In genomic region chr20:46121531-46121930, GRCh38 we compare ENCODE assay signal across 26 cellular contexts. TPM values are rescaled to one million over a fixed set of nuclear protein-coding genes. Genes with fewer than 3 reads are reported as not detected.
A peak's percentile ranks its signal among the peaks of the same experiment; 100 is the strongest.
DNase-seq lines count a peak whose midpoint lies in the region; ATAC-seq, FAIRE-seq and TF ChIP-seq lines count a peak whose summit lies in the region.
"Had no signal": no experiment of that assay in that cellular context is flagged by ENCODE, and none has a peak within 500 bp of the region (broad histone marks: within the 10 kb centered on the region; RNA-seq: fewer than 3 reads in every experiment).

No MANE protein-coding gene starts in this region.

- no peak for DNase-seq in activated naive CD8-positive, alpha-beta T cell treated with anti-CD3 and anti-CD28 coated beads, Interleukin-2, amount 50 U/mL, for 24 hours
- no peak for DNase-seq in activated naive CD8-positive, alpha-beta T cell treated with anti-CD3 and anti-CD28 coated beads for 36 hours
- DNase-seq in endothelial cell of umbilical vein (ENCODE audit: low read depth, low spot score) (no peak), smooth muscle cell (lab: John Stamatoyannopoulos, UW; ENCODE audit: unreplicated experiment) (no peak), NCI-H748 (lab: John Stamatoyannopoulos, UW; ENCODE audit: unreplicated experiment) (no peak), stomach (no peak)
- no peak for DNase-seq in activated CD4-positive, alpha-beta T cell treated with anti-CD3 and anti-CD28 coated beads, Interleukin-2, amount 10 ng/mL, durations not matched to agents 7 days and 5 days
- DNase-seq: activated CD4-positive, alpha-beta T cell treated with anti-CD3 and anti-CD28 coated beads for 36 hours; activated naive CD8-positive, alpha-beta T cell treated with anti-CD3 and anti-CD28 coated beads, Interleukin-2, amount 10 ng/mL, durations not matched to agents 7 days and 5 days; cortex of kidney; immature natural killer cell; left lung; MV-4-11; NCI-H187; NCI-H2227 treated with DMSO at 0.1 percent for 48 hours; stimulated activated CD4-positive, alpha-beta T cell treated with anti-CD3 and anti-CD28 coated beads, Interleukin-12 subunit alpha, Interleukin-12 subunit beta, amount 100 ng/mL, for 4 hours; substantia nigra had no signal

- peaks cover 50% of the 10 kb centered on the region for H3K4me1 ChIP-seq in OCI-LY3 (ENCODE audit: low read length)
- peaks cover 28% of the 10 kb centered on the region for H3K4me1 ChIP-seq in endothelial cell of umbilical vein (ENCODE audit: control insufficient read depth, extremely low read depth, insufficient read depth, low read length)
- no peaks in the 10 kb centered on the region for H3K4me1 ChIP-seq in smooth muscle cell (ENCODE audit: low read depth)
- peaks cover 0 to 50% (median 36%) of the 10 kb centered on the region in 4 donors for H3K4me1 ChIP-seq in stomach

- peaks cover 4% of the 10 kb centered on the region for H3K27me3 Mint-ChIP-seq in activated naive CD8-positive, alpha-beta T cell treated with anti-CD3 and anti-CD28 coated beads, Interleukin-2, amount 50 U/mL, for 24 hours
- H3K27me3 Mint-ChIP-seq in activated naive CD8-positive, alpha-beta T cell treated with anti-CD3 and anti-CD28 coated beads for 36 hours = peaks cover 4% of the 10 kb centered on the region
- peaks cover 7% of the 10 kb centered on the region for H3K27me3 Mint-ChIP-seq in activated CD4-positive, alpha-beta T cell treated with anti-CD3 and anti-CD28 coated beads, Interleukin-2, amount 10 ng/mL, durations not matched to agents 7 days and 5 days

- CTCF ChIA-PET in endothelial cell of umbilical vein (lab: Charles Lee) = interaction anchor here (1.6 kb wide), 1 partner anchor 227 kb away, joined by 5 read pairs; no protein-coding TSS in a partner anchor
- CTCF ChIA-PET in activated CD4-positive, alpha-beta T cell treated with anti-CD3 and anti-CD28 coated beads, Interleukin-2, amount 10 ng/mL, durations not matched to agents 7 days and 5 days (lab: Charles Lee) = interaction anchor here (0.7 to 2.0 kb wide), 3 partner anchors 11 to 28 kb away, joined by 3 to 5 read pairs (median 3); no protein-coding TSS in a partner anchor

- H3K36me3 ChIP-seq in OCI-LY3 (replicated peaks; ENCODE audit: low read depth, low read length) (peaks cover 74% of the 10 kb centered on the region), endothelial cell of umbilical vein (ENCODE audit: control insufficient read depth in 2 of 2, extremely low read depth in 1 of 2, insufficient read depth in 2 of 2, low read length in 2 of 2) (peaks cover 0 to 14% of the 10 kb centered on the region in 2 experiments), smooth muscle cell (ENCODE audit: low read depth) (no peaks in the 10 kb centered on the region), stomach (peaks cover 8 to 46% (median 39%) of the 10 kb centered on the region in 4 donors)
- H3K36me3 ChIP-seq: neutrophil had no signal

- H3K27ac ChIP-seq in OCI-LY3 (ENCODE audit: low read length) (peak overlapping the region; percentile 94), endothelial cell of umbilical vein (ENCODE audit: insufficient read depth, low read depth, low read length) (peak overlapping the region; percentile 39), smooth muscle cell (ENCODE audit: low read depth) (peak overlapping the region; percentile 18), stomach (peak overlapping the region in 2 of 5 donors; percentile 42 to 56)
- H3K27ac ChIP-seq: neutrophil, vagina had no signal

- TF ChIP-seq EP300 in stomach (IDR thresholded peaks at IDR 0.05) = no peak

- BruUV-seq in endothelial cell of umbilical vein (replicated peaks; lab: Mats Ljungman, UMichigan) = no TSS peak

- H3K27me3 ChIP-seq in OCI-LY3 (ENCODE audit: low read depth, low read length) = no peaks in the 10 kb centered on the region
- no peaks in the 10 kb centered on the region for H3K27me3 ChIP-seq in endothelial cell of umbilical vein (ENCODE audit: control insufficient read depth in 2 of 2, insufficient read depth in 2 of 2, low read length in 2 of 2)
- no peaks in the 10 kb centered on the region for H3K27me3 ChIP-seq in smooth muscle cell (ENCODE audit: low read depth)
- no peaks in the 10 kb centered on the region for H3K27me3 ChIP-seq in stomach
- H3K27me3 ChIP-seq: left lung, vagina had no signal

- H3K4me3 Mint-ChIP-seq in activated naive CD8-positive, alpha-beta T cell treated with anti-CD3 and anti-CD28 coated beads, Interleukin-2, amount 50 U/mL, for 24 hours = peak overlapping the region; percentile 90
- no peak overlapping the region for H3K4me3 Mint-ChIP-seq in activated naive CD8-positive, alpha-beta T cell treated with anti-CD3 and anti-CD28 coated beads for 36 hours
- no peak overlapping the region for H3K4me3 Mint-ChIP-seq in activated CD4-positive, alpha-beta T cell treated with anti-CD3 and anti-CD28 coated beads, Interleukin-2, amount 10 ng/mL, durations not matched to agents 7 days and 5 days
- H3K4me3 Mint-ChIP-seq: activated CD4-positive, alpha-beta T cell treated with anti-CD3 and anti-CD28 coated beads for 36 hours; activated naive CD8-positive, alpha-beta T cell treated with anti-CD3 and anti-CD28 coated beads, Interleukin-2, amount 10 ng/mL, durations not matched to agents 7 days and 5 days; immature natural killer cell had no signal

- H3K4me2 ChIP-seq in OCI-LY3 (ENCODE audit: low read length) (peak overlapping the region; percentile 73), endothelial cell of umbilical vein (ENCODE audit: insufficient read depth, low read length) (peak overlapping the region; percentile 50), smooth muscle cell (peak overlapping the region; percentile 20)

- peak overlapping the region; percentile 98 for H3K9ac ChIP-seq in OCI-LY3 (ENCODE audit: low read length)
- H3K9ac ChIP-seq in endothelial cell of umbilical vein (replicated peaks; ENCODE audit: extremely low read depth, insufficient read depth, low read length) = no peak overlapping the region
- no peak overlapping the region for H3K9ac ChIP-seq in smooth muscle cell (ENCODE audit: low read depth)

- H3K9me3 Mint-ChIP-seq in activated naive CD8-positive, alpha-beta T cell treated with anti-CD3 and anti-CD28 coated beads, Interleukin-2, amount 50 U/mL, for 24 hours = no peaks in the 10 kb centered on the region
- H3K9me3 Mint-ChIP-seq in activated naive CD8-positive, alpha-beta T cell treated with anti-CD3 and anti-CD28 coated beads for 36 hours = no peaks in the 10 kb centered on the region
- H3K9me3 Mint-ChIP-seq in activated CD4-positive, alpha-beta T cell treated with anti-CD3 and anti-CD28 coated beads, Interleukin-2, amount 10 ng/mL, durations not matched to agents 7 days and 5 days = no peaks in the 10 kb centered on the region
- H3K9me3 Mint-ChIP-seq: activated naive CD8-positive, alpha-beta T cell treated with anti-CD3 and anti-CD28 coated beads, Interleukin-2, amount 10 ng/mL, durations not matched to agents 7 days and 5 days; immature natural killer cell had no signal

- peaks cover 87% of the 10 kb centered on the region for H3K79me2 ChIP-seq in OCI-LY3 (ENCODE audit: low read length)
- H3K79me2 ChIP-seq in endothelial cell of umbilical vein (ENCODE audit: control insufficient read depth, insufficient read depth, low read length) = no peaks in the 10 kb centered on the region
- no peaks in the 10 kb centered on the region for H3K79me2 ChIP-seq in smooth muscle cell (ENCODE audit: low read depth)

- no peak for ATAC-seq in activated naive CD8-positive, alpha-beta T cell treated with anti-CD3 and anti-CD28 coated beads, Interleukin-2, amount 50 U/mL, for 24 hours
- ATAC-seq: activated CD4-positive, alpha-beta T cell treated with anti-CD3 and anti-CD28 coated beads for 36 hours; K562; left lung had no signal

- H3K9me1 ChIP-seq in endothelial cell of umbilical vein (replicated peaks; ENCODE audit: control insufficient read depth, extremely low read depth, insufficient read depth, low read length) = no peaks in the 10 kb centered on the region

- H2AFZ ChIP-seq in OCI-LY3 (ENCODE audit: low read depth, low read length) (no peak overlapping the region), endothelial cell of umbilical vein (ENCODE audit: low read depth, low read length) (no peak overlapping the region), smooth muscle cell (ENCODE audit: low read depth) (no peak overlapping the region)

- POLR2A ChIA-PET in endothelial cell of umbilical vein (lab: Charles Lee) = no interaction called here
- POLR2A ChIA-PET in activated CD4-positive, alpha-beta T cell treated with anti-CD3 and anti-CD28 coated beads, Interleukin-2, amount 10 ng/mL, durations not matched to agents 7 days and 5 days (lab: Charles Lee) = no interaction called here

- H3K4me1 Mint-ChIP-seq in activated naive CD8-positive, alpha-beta T cell treated with anti-CD3 and anti-CD28 coated beads, Interleukin-2, amount 50 U/mL, for 24 hours = peaks cover 19% of the 10 kb centered on the region
- H3K4me1 Mint-ChIP-seq in activated naive CD8-positive, alpha-beta T cell treated with anti-CD3 and anti-CD28 coated beads for 36 hours = peaks cover 20% of the 10 kb centered on the region
- H3K4me1 Mint-ChIP-seq in activated CD4-positive, alpha-beta T cell treated with anti-CD3 and anti-CD28 coated beads, Interleukin-2, amount 10 ng/mL, durations not matched to agents 7 days and 5 days = peaks cover 25% of the 10 kb centered on the region

- WGBS in smooth muscle cell (ENCODE audit: low lambda C conversion rate) = 75% methylated on average over 2 of the region's 2 CpGs
- 48 to 66% (median 50%) methylated on average over 2 of the region's 2 CpGs for WGBS in stomach, 5 donors

- TF ChIP-seq CTCF in OCI-LY3 (IDR thresholded peaks at IDR 0.05; ENCODE audit: low read depth, low read length) = no peak
- TF ChIP-seq CTCF in endothelial cell of umbilical vein (IDR thresholded peaks at IDR 0.05; ENCODE audit: extremely low read depth in 1 of 2, insufficient read depth in 1 of 2, low read depth in 1 of 2, low read length in 2 of 2) = no peak
- TF ChIP-seq CTCF in smooth muscle cell (IDR thresholded peaks at IDR 0.05; ENCODE audit: borderline replicate concordance, insufficient read depth, poor library complexity, severe bottlenecking) = no peak
- no peak for TF ChIP-seq CTCF in stomach (IDR thresholded peaks at IDR 0.05)

- H3K9me3 ChIP-seq in OCI-LY3 (ENCODE audit: insufficient read depth, low read length) (no peaks in the 10 kb centered on the region), endothelial cell of umbilical vein (replicated peaks; ENCODE audit: control insufficient read depth, insufficient read depth, low read length) (no peaks in the 10 kb centered on the region), smooth muscle cell (replicated peaks; ENCODE audit: low read depth) (no peaks in the 10 kb centered on the region), stomach (no peaks in the 10 kb centered on the region)
- H3K9me3 ChIP-seq: left lung, neutrophil, vagina had no signal

- intact Hi-C loops in endothelial cell of umbilical vein (cut with micrococcal nuclease) = no loop called here
- intact Hi-C loops in stomach (cut with DNase I; ENCODE audit: low total_unique reads) = no loop called here

- dilution Hi-C loops in endothelial cell of umbilical vein (cut with MboI; ENCODE audit: extremely low pct_ligation_motif_present, low sequenced_read_pairs) = no loop called here

- no peak for FAIRE-seq in endothelial cell of umbilical vein (lab: Jason Lieb, UNC)
- FAIRE-seq: bronchial epithelial cell, D721Med, endometrium, H54, K562, TTC549 had no signal

- peak overlapping the region; percentile 80 for H3K4me3 ChIP-seq in OCI-LY3 (ENCODE audit: low read length)
- H3K4me3 ChIP-seq in endothelial cell of umbilical vein (replicated peaks in 1 of 3; ENCODE audit: insufficient read depth in 1 of 3, low read depth in 1 of 3, low read length in 3 of 3) = no peak overlapping the region
- no peak overlapping the region for H3K4me3 ChIP-seq in smooth muscle cell
- H3K4me3 ChIP-seq in stomach = no peak overlapping the region
- H3K4me3 ChIP-seq: K562, left lung, vagina had no signal

- peaks cover 5% of the 10 kb centered on the region for H3F3A ChIP-seq in smooth muscle cell (ENCODE audit: low read depth)

- H4K20me1 ChIP-seq in OCI-LY3 (ENCODE audit: insufficient read depth, low read length) = peaks cover 72% of the 10 kb centered on the region
- H4K20me1 ChIP-seq in endothelial cell of umbilical vein (replicated peaks; ENCODE audit: control insufficient read depth, extremely low read depth, insufficient read depth, low read length) = no peaks in the 10 kb centered on the region
- peaks cover 6% of the 10 kb centered on the region for H4K20me1 ChIP-seq in smooth muscle cell (ENCODE audit: low read depth)

- peaks cover 9% of the 10 kb centered on the region for H3K36me3 Mint-ChIP-seq in activated naive CD8-positive, alpha-beta T cell treated with anti-CD3 and anti-CD28 coated beads, Interleukin-2, amount 50 U/mL, for 24 hours (ENCODE audit: low read depth)
- H3K36me3 Mint-ChIP-seq in activated naive CD8-positive, alpha-beta T cell treated with anti-CD3 and anti-CD28 coated beads for 36 hours = peaks cover 1% of the 10 kb centered on the region
- no peaks in the 10 kb centered on the region for H3K36me3 Mint-ChIP-seq in activated CD4-positive, alpha-beta T cell treated with anti-CD3 and anti-CD28 coated beads, Interleukin-2, amount 10 ng/mL, durations not matched to agents 7 days and 5 days (ENCODE audit: low read depth)
- H3K36me3 Mint-ChIP-seq: activated naive CD8-positive, alpha-beta T cell treated with anti-CD3 and anti-CD28 coated beads, Interleukin-2, amount 10 ng/mL, durations not matched to agents 7 days and 5 days had no signal

- no peak overlapping the region for H3K27ac Mint-ChIP-seq in activated naive CD8-positive, alpha-beta T cell treated with anti-CD3 and anti-CD28 coated beads, Interleukin-2, amount 50 U/mL, for 24 hours
- no peak overlapping the region for H3K27ac Mint-ChIP-seq in activated naive CD8-positive, alpha-beta T cell treated with anti-CD3 and anti-CD28 coated beads for 36 hours
- H3K27ac Mint-ChIP-seq in activated CD4-positive, alpha-beta T cell treated with anti-CD3 and anti-CD28 coated beads, Interleukin-2, amount 10 ng/mL, durations not matched to agents 7 days and 5 days = no peak overlapping the region
- H3K27ac Mint-ChIP-seq: activated CD4-positive, alpha-beta T cell treated with anti-CD3 and anti-CD28 coated beads for 36 hours; activated naive CD8-positive, alpha-beta T cell treated with anti-CD3 and anti-CD28 coated beads, Interleukin-2, amount 10 ng/mL, durations not matched to agents 7 days and 5 days had no signal

- no peak for TF ChIP-seq POLR2A in endothelial cell of umbilical vein (IDR thresholded peaks at IDR 0.05; ENCODE audit: low read depth, low read length)
- TF ChIP-seq POLR2A in stomach (IDR thresholded peaks at IDR 0.05) = no peak

RNA-seq across cellular contexts. Expression of gene CD40, which starts 3.4 kb away (rescaled TPM):
- total RNA-seq in activated naive CD8-positive, alpha-beta T cell treated with anti-CD3 and anti-CD28 coated beads for 36 hours = 1 to 10 TPM; 4.6 to 5.3 TPM
- total RNA-seq in endothelial cell of umbilical vein (33.1 and 36.6 TPM in 2 replicates), smooth muscle cell (13.8 and 14.5 TPM in 2 replicates), stomach (10 to 100 TPM in 1 of 5 donors, 1 to 10 TPM in 3, not detected in 1; 2.8 to 18.7 (median 4.4) TPM)
- polyA plus RNA-seq in endothelial cell of umbilical vein (38.3 and 43.9 TPM in 2 replicates), smooth muscle cell (25.1 and 27.4 TPM in 2 replicates), stomach (10 to 100 TPM in 1 of 3 donors, 1 to 10 TPM in 2; 5.2 to 19.9 (median 8.4) TPM)
- polyA plus RNA-seq in endothelial cell of umbilical vein (2011; cell fraction: cytosol; rRNA removed) = 34.1 and 37.7 TPM in 2 replicates
- 38.1 and 44.2 TPM in 2 replicates for polyA plus RNA-seq in endothelial cell of umbilical vein (2011; cell fraction: nucleus; rRNA removed)
- 18.3 and 22.6 TPM in 2 replicates for polyA plus RNA-seq in endothelial cell of umbilical vein (2012)
- polyA minus RNA-seq in endothelial cell of umbilical vein = 22.8 and 25.0 TPM in 2 replicates
- polyA minus RNA-seq in endothelial cell of umbilical vein (2011; cell fraction: cytosol; rRNA and poly(A)+ RNA removed) = not detected
- polyA minus RNA-seq in endothelial cell of umbilical vein (2011; cell fraction: nucleus; rRNA and poly(A)+ RNA removed) = 9.6 and 9.7 TPM in 2 replicates
- total RNA-seq in activated CD4-positive, alpha-beta T cell treated with anti-CD3 and anti-CD28 coated beads, Interleukin-2, amount 10 ng/mL, durations not matched to agents 7 days and 5 days = 1 to 10 TPM; 1.1 to 1.5 TPM

RNA-seq across cellular contexts. Expression of gene NCOA5, which starts 31.8 kb away (rescaled TPM):
- total RNA-seq in activated naive CD8-positive, alpha-beta T cell treated with anti-CD3 and anti-CD28 coated beads for 36 hours = 10 to 100 TPM; 26.2 to 27.3 TPM
- 34.2 and 39.5 TPM in 2 replicates for total RNA-seq in endothelial cell of umbilical vein
- polyA plus RNA-seq in endothelial cell of umbilical vein = 30.3 and 32.0 TPM in 2 replicates
- 25.3 and 27.6 TPM in 2 replicates for polyA plus RNA-seq in endothelial cell of umbilical vein (2011; cell fraction: cytosol; rRNA removed)
- polyA plus RNA-seq in endothelial cell of umbilical vein (2011; cell fraction: nucleus; rRNA removed) = 51.1 and 53.2 TPM in 2 replicates
- 22.0 and 24.7 TPM in 2 replicates for polyA plus RNA-seq in endothelial cell of umbilical vein (2012)
- 32.2 and 35.6 TPM in 2 replicates for polyA minus RNA-seq in endothelial cell of umbilical vein
- polyA minus RNA-seq in endothelial cell of umbilical vein (2011; cell fraction: cytosol; rRNA and poly(A)+ RNA removed) = 23.7 TPM
- polyA minus RNA-seq in endothelial cell of umbilical vein (2011; cell fraction: nucleus; rRNA and poly(A)+ RNA removed) = 20.1 and 20.6 TPM in 2 replicates
- total RNA-seq in smooth muscle cell = 9.5 and 11.4 TPM in 2 replicates
- polyA plus RNA-seq in smooth muscle cell = 8.3 and 10.5 TPM in 2 replicates
- 10 to 100 TPM; 30.9 to 35.0 TPM for total RNA-seq in activated CD4-positive, alpha-beta T cell treated with anti-CD3 and anti-CD28 coated beads, Interleukin-2, amount 10 ng/mL, durations not matched to agents 7 days and 5 days
- 10 to 100 TPM in 2 of 5 donors, 1 to 10 TPM in 3; 4.3 to 58.9 (median 9.5) TPM for total RNA-seq in stomach
- 10 to 100 TPM; 11.2 to 17.7 (median 11.6) TPM for polyA plus RNA-seq in stomach

Comparison
In these comparisons a context has a peak if more than half of its experiments do, and no peak if none do; other contexts are left out.
1. H3K4me2 ChIP-seq: peak in every context shown above with its lines; median percentile 73 in OCI-LY3; 50 in endothelial cell of umbilical vein; 20 in smooth muscle cell.